Comparison of ENCODE assay signal across 1 cellular context in genomic region chr16:8567355-8568230, GRCh38.
A peak's percentile ranks its signal among the peaks of the same experiment; 100 is the strongest.
TF ChIP-seq lines count a peak whose summit lies in the region.

No MANE protein-coding gene starts in this region.

TF ChIP-seq in HepG2, 621 proteins besides CTCF, POLR2A, EP300 and RAD21 (continued from another document and continues in another):
- TF ChIP-seq SP5 (CRISPR knock-in tag; IDR thresholded peaks at IDR 0.05; ENCODE audit: borderline replicate concordance, low read depth) (no peak), NR2F6 (IDR thresholded peaks at IDR 0.05) (no peak), NR2F6 (CRISPR knock-in tag; IDR thresholded peaks at IDR 0.05) (peak; percentile 78; the same call in 1 of the 2 replicates), YEATS4 (CRISPR knock-in tag; IDR thresholded peaks at IDR 0.05; ENCODE audit: borderline replicate concordance) (peak; percentile 45; the same call in 1 of the 2 replicates), NFRKB (IDR thresholded peaks at IDR 0.05) (no peak), RBFOX2 (IDR thresholded peaks at IDR 0.05; ENCODE audit: low read depth, low read length) (no peak), ZNF883 (CRISPR knock-in tag; IDR thresholded peaks at IDR 0.05; ENCODE audit: not compliant biosample characterization) (peak; percentile 65), ESRRA (CRISPR knock-in tag; IDR thresholded peaks at IDR 0.05; ENCODE audit: low read depth) (0 out of 2 replicates have a peak, but pooled peaks have one; percentile 48), ZNF276 (CRISPR knock-in tag; IDR thresholded peaks at IDR 0.05; ENCODE audit: low read depth) (peak; percentile 18), ZNF484 (CRISPR knock-in tag; IDR thresholded peaks at IDR 0.05; ENCODE audit: borderline replicate concordance, low read depth) (no peak), RNF219 (CRISPR knock-in tag; IDR thresholded peaks at IDR 0.05) (no peak), ZNF674 (CRISPR knock-in tag; IDR thresholded peaks at IDR 0.05; ENCODE audit: low read depth) (no peak), TBX3 (IDR thresholded peaks at IDR 0.05; ENCODE audit: borderline replicate concordance) (no peak), ZHX2 (IDR thresholded peaks at IDR 0.05; ENCODE audit: low read depth) (no peak), ZHX2 (CRISPR knock-in tag; IDR thresholded peaks at IDR 0.05; ENCODE audit: borderline replicate concordance) (no peak), ZFP90 (CRISPR knock-in tag; IDR thresholded peaks at IDR 0.05; ENCODE audit: borderline replicate concordance) (no peak), IKZF4 (CRISPR knock-in tag; IDR thresholded peaks at IDR 0.05; ENCODE audit: borderline replicate concordance, low read depth, not compliant biosample characterization) (peak; percentile 51), THYN1 (CRISPR knock-in tag; IDR thresholded peaks at IDR 0.05; ENCODE audit: borderline replicate concordance, low read depth) (no peak), TCF12 (IDR thresholded peaks at IDR 0.05) (no peak), TCF12 (CRISPR knock-in tag; IDR thresholded peaks at IDR 0.05) (no peak; the same call in 1 of the 2 replicates), KDM3A (CRISPR knock-in tag; IDR thresholded peaks at IDR 0.05; ENCODE audit: low read depth) (peak; percentile 95), FOXJ3 (CRISPR knock-in tag; IDR thresholded peaks at IDR 0.05; ENCODE audit: borderline replicate concordance) (peak; percentile 55; the same call in 1 of the 2 replicates), ZNF205 (CRISPR knock-in tag; IDR thresholded peaks at IDR 0.05) (peak; percentile 59), ZNF839 (CRISPR knock-in tag; IDR thresholded peaks at IDR 0.05; ENCODE audit: borderline replicate concordance) (0 out of 2 replicates have a peak, but pooled peaks have one; percentile 32), ZNF710 (CRISPR knock-in tag; IDR thresholded peaks at IDR 0.05; ENCODE audit: borderline replicate concordance) (peak; percentile 67; the same call in 1 of the 2 replicates), KMT2A (CRISPR knock-in tag; IDR thresholded peaks at IDR 0.05) (peak; percentile 64; the same call in 1 of the 2 replicates), RFX1 (IDR thresholded peaks at IDR 0.05) (no peak), HMGXB3 (CRISPR knock-in tag; IDR thresholded peaks at IDR 0.05; ENCODE audit: borderline replicate concordance) (peak; percentile 62; the same call in 1 of the 2 replicates), SIN3B (IDR thresholded peaks at IDR 0.05; ENCODE audit: low read length) (peak; percentile 71), XBP1 (CRISPR knock-in tag; IDR thresholded peaks at IDR 0.05) (no peak), NFKBIZ (CRISPR knock-in tag; IDR thresholded peaks at IDR 0.05) (peak; percentile 66; the same call in 1 of the 2 replicates), HNF4G (IDR thresholded peaks at IDR 0.05; ENCODE audit: borderline replicate concordance, low read depth, low read length) (no peak), HNF4G (CRISPR knock-in tag; IDR thresholded peaks at IDR 0.05; ENCODE audit: borderline replicate concordance, low read depth) (peak; percentile 50; the same call in 1 of the 2 replicates), KDM2A (CRISPR knock-in tag; IDR thresholded peaks at IDR 0.05; ENCODE audit: borderline replicate concordance, low read depth) (peak; percentile 74), ZNF607 (CRISPR knock-in tag; IDR thresholded peaks at IDR 0.05; ENCODE audit: borderline replicate concordance) (peak; percentile 57; the same call in 1 of the 2 replicates), BHLHE40 (IDR thresholded peaks at IDR 0.05; ENCODE audit: low read length) (peak; percentile 58; the same call in 1 of the 2 replicates), ZNF350 (CRISPR knock-in tag; IDR thresholded peaks at IDR 0.05; ENCODE audit: borderline replicate concordance, low read depth) (peak; percentile 92), FOSL2 (CRISPR knock-in tag; IDR thresholded peaks at IDR 0.05) (peak; percentile 67), GTF2F1 (IDR thresholded peaks at IDR 0.05; ENCODE audit: low read length) (no peak; the same call in 1 of the 2 replicates), HOMEZ (CRISPR knock-in tag; IDR thresholded peaks at IDR 0.05; ENCODE audit: low read depth) (peak; percentile 86), SOX13 (IDR thresholded peaks at IDR 0.05) (no peak), SOX13 (CRISPR knock-in tag; conservative IDR thresholded peaks at IDR 0.05 in 1 of 2, IDR thresholded peaks at IDR 0.05 in 1 of 2) (peak in 1 of 2 experiments; percentile 59; a peak in 2 of 4 replicates), TARDBP (CRISPR knock-in tag; IDR thresholded peaks at IDR 0.05) (no peak; the same call in 1 of the 2 replicates), FOXA1 (IDR thresholded peaks at IDR 0.05) (no peak), FOXA1 (CRISPR knock-in tag; IDR thresholded peaks at IDR 0.05) (peak; percentile 48; the same call in 1 of the 2 replicates)
